In the genomic region with DNA sequence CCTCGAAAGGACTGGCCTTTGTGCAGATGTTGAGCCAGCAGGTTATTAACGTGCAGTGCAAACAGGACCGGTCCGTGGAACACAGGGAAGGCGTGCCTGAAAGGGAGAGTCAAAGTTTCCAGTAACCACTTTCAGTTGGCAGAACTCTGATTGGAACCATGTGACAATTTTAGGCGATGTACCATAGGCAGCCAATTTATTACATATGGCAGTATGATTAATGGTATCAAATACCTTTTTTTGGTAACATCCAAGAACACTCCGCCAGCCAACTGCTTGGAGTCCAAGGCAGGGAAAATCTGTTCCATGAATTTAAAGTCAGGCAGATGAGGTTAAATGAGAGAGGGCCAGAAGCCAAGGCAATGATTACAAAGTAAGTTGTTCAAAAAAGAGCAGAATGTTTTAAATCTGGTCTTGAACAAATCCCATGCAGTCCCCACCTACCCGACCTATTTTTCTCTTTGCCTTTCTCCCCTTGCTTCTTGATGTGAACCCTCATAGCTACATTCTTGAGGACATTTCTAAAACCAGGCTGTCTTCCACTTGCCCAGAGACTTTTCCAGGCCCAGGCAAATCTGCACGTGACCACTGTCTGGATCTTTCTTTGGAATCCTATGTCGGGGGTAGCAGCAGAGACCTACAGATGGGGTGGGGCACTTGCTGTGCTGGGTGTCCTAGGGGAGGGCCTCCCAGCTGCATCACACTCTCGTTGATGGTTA, we compare ENCODE assay signal across 25 cellular contexts.
DNase-seq lines count a peak whose midpoint lies in the region; ATAC-seq, FAIRE-seq and TF ChIP-seq lines count a peak whose summit lies in the region.
"Had no signal": no experiment of that assay in that cellular context is flagged by ENCODE, and none has a peak within 500 bp of the region (broad histone marks: within the 10 kb centered on the region; RNA-seq: fewer than 3 reads in every experiment).

No MANE protein-coding gene starts in this region.

- peaks cover 0 to 7% of the 10 kb centered on the region in 2 donors for H3K27me3 Mint-ChIP-seq in effector memory CD8-positive, alpha-beta T cell

- DNase-seq in AG20443 (ENCODE audit: low spot score) (peak; percentile 39), bronchial epithelial cell (ENCODE audit: low read depth) (no peak), fibroblast of the aortic adventitia (ENCODE audit: low read depth) (peak; percentile 7), pons (ENCODE audit: low spot score) (peak; percentile 22), vagina (ENCODE audit: extremely low spot score in 2 of 2) (no peak)
- no peak for DNase-seq in effector memory CD8-positive, alpha-beta T cell
- DNase-seq in activated effector memory CD4-positive, alpha-beta T cell treated with anti-CD3 and anti-CD28 coated beads, Interleukin-2, amount 50 U/mL, for 16 hours, result no peak
- DNase-seq: CD4-positive, alpha-beta memory T cell; DMS53; GDM1; IMR-90; NCI-H1105; NCI-H146; NCI-H2029 treated with DMSO at 0.1 percent for 48 hours; NCI-H2171; NCI-H345; NCI-H526; OCI-M1; SJCRH30 had no signal

- peak; percentile 13 for FAIRE-seq in bronchial epithelial cell (lab: Jason Lieb, UNC)
- FAIRE-seq: A204.1, GM18507, RCC 7860 had no signal

- ATAC-seq in GM21515 (IDR thresholded peaks at IDR 0.05; ENCODE audit: unreplicated experiment), result no peak
- no peak for ATAC-seq in effector memory CD8-positive, alpha-beta T cell (replicated peaks)

- H3K4me1 ChIP-seq in vagina, result peaks cover 9% of the 10 kb centered on the region
- H3K4me1 ChIP-seq: BLaER1, SJCRH30 had no signal

- H3K9me3 ChIP-seq in vagina, result no peaks in the 10 kb centered on the region
- H3K9me3 ChIP-seq: BLaER1, SJCRH30 had no signal

- H3K4me3 ChIP-seq in bronchial epithelial cell (ENCODE audit: low read depth, low read length), result no peak overlapping the region
- no peak overlapping the region for H3K4me3 ChIP-seq in fibroblast of the aortic adventitia (ENCODE audit: low read depth, low read length)
- no peak overlapping the region for H3K4me3 ChIP-seq in vagina
- H3K4me3 ChIP-seq: BLaER1, SJCRH30 had no signal

- intact Hi-C loops in vagina (cut with DNase I), result no loop called here

- H3K4me1 Mint-ChIP-seq in effector memory CD8-positive, alpha-beta T cell (ENCODE audit: low read depth in 2 of 2), result no peaks in the 10 kb centered on the region
- H3K4me1 Mint-ChIP-seq: CD4-positive, alpha-beta memory T cell had no signal

- no peak overlapping the region for H3K27ac Mint-ChIP-seq in effector memory CD8-positive, alpha-beta T cell
- H3K27ac Mint-ChIP-seq: CD4-positive, alpha-beta memory T cell had no signal

- H3K36me3 ChIP-seq in bronchial epithelial cell (ENCODE audit: control insufficient read depth, insufficient read depth, low read length) (no peaks in the 10 kb centered on the region), vagina (no peaks in the 10 kb centered on the region)
- H3K36me3 ChIP-seq: BLaER1, SJCRH30 had no signal

- no peak overlapping the region for H3K27ac ChIP-seq in vagina
- H3K27ac ChIP-seq: BLaER1, KMS-11, SJCRH30 had no signal

- no peak for TF ChIP-seq POLR2A in vagina (IDR thresholded peaks at IDR 0.05)

- no peaks in the 10 kb centered on the region for H3K9me3 Mint-ChIP-seq in effector memory CD8-positive, alpha-beta T cell

- no peak for TF ChIP-seq CTCF in bronchial epithelial cell (IDR thresholded peaks at IDR 0.05; ENCODE audit: insufficient read depth, low read length, severe bottlenecking)
- TF ChIP-seq CTCF in fibroblast of the aortic adventitia (IDR thresholded peaks at IDR 0.05; ENCODE audit: insufficient read depth, low read length), result no peak
- TF ChIP-seq CTCF in vagina (IDR thresholded peaks at IDR 0.05), result no peak

- no peaks in the 10 kb centered on the region for H3K27me3 ChIP-seq in bronchial epithelial cell (ENCODE audit: control insufficient read depth, insufficient read depth, low read length)
- no peaks in the 10 kb centered on the region for H3K27me3 ChIP-seq in vagina
- H3K27me3 ChIP-seq: BLaER1, SJCRH30 had no signal

- H3K4me3 Mint-ChIP-seq in effector memory CD8-positive, alpha-beta T cell, result no peak overlapping the region
- H3K4me3 Mint-ChIP-seq: CD4-positive, alpha-beta memory T cell had no signal

- H3K36me3 Mint-ChIP-seq in effector memory CD8-positive, alpha-beta T cell (ENCODE audit: insufficient read depth), result no peaks in the 10 kb centered on the region
- H3K36me3 Mint-ChIP-seq: CD4-positive, alpha-beta memory T cell had no signal

Comparison
In these comparisons a context has a peak if more than half of its experiments do, and no peak if none do; other contexts are left out.
1. DNase-seq: peak in AG20443 (single experiment), fibroblast of the aortic adventitia (single experiment) and pons (single experiment); none in bronchial epithelial cell (single experiment), vagina (0 of 2), effector memory CD8-positive, alpha-beta T cell (0 of 3) and activated effector memory CD4-positive, alpha-beta T cell treated with anti-CD3 and anti-CD28 coated beads, Interleukin-2, amount 50 U/mL, for 16 hours (single experiment).